Comparison of ENCODE assay signal across 11 cellular contexts in genomic region chr11:110366234-110366633, GRCh38.
DNase-seq lines count a peak whose midpoint lies in the region; ATAC-seq, FAIRE-seq and TF ChIP-seq lines count a peak whose summit lies in the region.
"Had no signal": no experiment of that assay in that cellular context is flagged by ENCODE, and none has a peak within 500 bp of the region (broad histone marks: within the 10 kb centered on the region; RNA-seq: fewer than 3 reads in every experiment).

No MANE protein-coding gene starts in this region.

- H3K9me3 Mint-ChIP-seq in H9: peaks cover 2 to 3% of the 10 kb centered on the region in 2 experiments; a peak in 3 of 5 replicates
- H3K9me3 Mint-ChIP-seq: stimulated activated naive CD8-positive, alpha-beta T cell treated with anti-CD3 and anti-CD28 coated beads, Interleukin-15, amount 100 ng/mL, for 72 hours had no signal

- H3K36me3 Mint-ChIP-seq in H9 (ENCODE audit: insufficient read depth in 1 of 3, low read depth in 3 of 3): peaks cover 0 to 3% (median 2%) of the 10 kb centered on the region in 3 experiments; a peak in 1 of 7 replicates

- H3K27me3 ChIP-seq in H9 (ENCODE audit: insufficient read depth, low read length): no peaks in the 10 kb centered on the region
- H3K27me3 ChIP-seq in pancreas: no peaks in the 10 kb centered on the region

- peak overlapping the region in 2 of 3 experiments; percentile 28 to 79; a peak in 1 of 7 replicates for H3K27ac Mint-ChIP-seq in H9
- H3K27ac Mint-ChIP-seq: stimulated activated naive CD8-positive, alpha-beta T cell treated with anti-CD3 and anti-CD28 coated beads, Interleukin-15, amount 100 ng/mL, for 72 hours had no signal

- no peaks in the 10 kb centered on the region for H3K36me3 ChIP-seq in pancreas

- ATAC-seq in pancreas (peak; percentile 74 to 80 (median 76)), HG03196 (IDR thresholded peaks at IDR 0.05; ENCODE audit: unreplicated experiment) (no peak)
- ATAC-seq: stimulated activated naive CD8-positive, alpha-beta T cell treated with anti-CD3 and anti-CD28 coated beads, Interleukin-15, amount 100 ng/mL, for 72 hours had no signal

- H3K4me3 Mint-ChIP-seq in H9: no peak overlapping the region
- H3K4me3 Mint-ChIP-seq: stimulated activated naive CD8-positive, alpha-beta T cell treated with anti-CD3 and anti-CD28 coated beads, Interleukin-15, amount 100 ng/mL, for 72 hours had no signal

- H3K9me3 ChIP-seq in H9 (ENCODE audit: control insufficient read depth, low read depth, low read length) (no peaks in the 10 kb centered on the region), pancreas (no peaks in the 10 kb centered on the region)

- no peaks in the 10 kb centered on the region for H3K79me2 ChIP-seq in H9 (ENCODE audit: insufficient read depth, low read length)

- no CpG with 5 or more reads among the region's 5 CpGs for WGBS in H9 (ENCODE audit: extremely low coverage, insufficient read length, low lambda C conversion rate)
- 24 to 31% methylated on average over 5 of the region's 5 CpGs for WGBS in pancreas, 2 donors

- no peak overlapping the region for H2AFZ ChIP-seq in H9 (ENCODE audit: low read length)

- H3K23ac ChIP-seq in H9 (ENCODE audit: insufficient read length, low read depth, low read length): no peak overlapping the region

- H3K9ac ChIP-seq in H9 (ENCODE audit: extremely low read depth, insufficient read length, low read length): no peak overlapping the region

- H4K8ac ChIP-seq in H9 (replicated peaks; ENCODE audit: insufficient read length, low read depth, low read length): no peak overlapping the region

- no peak overlapping the region for H4K91ac ChIP-seq in H9 (ENCODE audit: insufficient read length, low read depth, low read length)

- H3K4me3 ChIP-seq in epithelial cell of esophagus (ENCODE audit: low read length) (no peak overlapping the region), pancreas (no peak overlapping the region)

- no peak overlapping the region for H3K56ac ChIP-seq in H9 (ENCODE audit: insufficient read length, low read depth, low read length)

- peaks cover 2% of the 10 kb centered on the region; the same call in 1 of the 2 replicates for H3K4me1 ChIP-seq in H9 (ENCODE audit: insufficient read depth, low read length)
- H3K4me1 ChIP-seq in pancreas: peaks cover 0 to 10% (median 7%) of the 10 kb centered on the region in 3 donors

- no peaks in the 10 kb centered on the region for H3K23me2 ChIP-seq in H9 (ENCODE audit: insufficient read length, low read depth, low read length, poor library complexity, severe bottlenecking)

- no peaks in the 10 kb centered on the region for H3K27me3 Mint-ChIP-seq in H9 (ENCODE audit: low read depth)

- H4K20me1 ChIP-seq in H9 (ENCODE audit: control insufficient read depth, insufficient read depth, insufficient read length): no peaks in the 10 kb centered on the region

- no peak overlapping the region for H3K27ac ChIP-seq in H9 (ENCODE audit: insufficient read length, low read depth, low read length)
- peak overlapping the region in 1 of 4 donors; percentile 27 for H3K27ac ChIP-seq in pancreas

- H3K4ac ChIP-seq in H9 (ENCODE audit: low read depth, low read length): no peak overlapping the region

- no peak overlapping the region for H4K5ac ChIP-seq in H9 (ENCODE audit: insufficient read length, low read depth, low read length)

- peaks cover 11 to 16% of the 10 kb centered on the region in 2 experiments for H3K4me1 Mint-ChIP-seq in H9

- no peak overlapping the region for H2BK20ac ChIP-seq in H9 (ENCODE audit: low read depth, low read length, poor library complexity, severe bottlenecking)

- no peak for FAIRE-seq in pancreas (lab: Jason Lieb, UNC)
- FAIRE-seq: islet of Langerhans had no signal

- H3K79me1 ChIP-seq in H9 (ENCODE audit: insufficient read depth, low read depth, low read length, poor library complexity, severe bottlenecking): no peaks in the 10 kb centered on the region

- no peak overlapping the region for H3K14ac ChIP-seq in H9 (ENCODE audit: insufficient read depth, low read length)

- intact Hi-C loops in pancreas (cut with DNase I): loop anchor here in 2 of 3 donors (5.0 kb wide), 1 partner anchor 169 kb away; no protein-coding TSS in a partner anchor

- H3T11ph ChIP-seq in H9 (ENCODE audit: low read length): no peak overlapping the region

- H2BK12ac ChIP-seq in H9 (ENCODE audit: insufficient read length, low read depth, low read length): no peak overlapping the region

- H2BK15ac ChIP-seq in H9 (ENCODE audit: low read depth, low read length): no peak overlapping the region

- DNase-seq in H9 (no peak), NCI-H226 (peak; percentile 13), epithelial cell of esophagus (ENCODE audit: low read depth) (peak; percentile 72), pancreas (peak; percentile 44 to 76 (median 68)), globus pallidus (ENCODE audit: low spot score) (no peak), foreskin melanocyte (no peak), MV-4-11 (lab: John Stamatoyannopoulos, UW) (no peak)
- DNase-seq: effector CD4-positive, alpha-beta T cell; stimulated activated naive CD8-positive, alpha-beta T cell treated with anti-CD3 and anti-CD28 coated beads, Interleukin-15, amount 100 ng/mL, for 72 hours had no signal

- H3K18ac ChIP-seq in H9 (ENCODE audit: insufficient read length, low read depth, low read length): no peak overlapping the region

- H2BK120ac ChIP-seq in H9 (ENCODE audit: low read depth, low read length, poor library complexity, severe bottlenecking): no peak overlapping the region

- H2AK5ac ChIP-seq in H9 (ENCODE audit: insufficient read length, low read length): no peak overlapping the region

- no peak for TF ChIP-seq CTCF in H9 (conservative IDR thresholded peaks at IDR 0.05)
- TF ChIP-seq CTCF in epithelial cell of esophagus (IDR thresholded peaks at IDR 0.05; ENCODE audit: insufficient read depth, low read depth, low read length, missing control alignments): no peak
- no peak for TF ChIP-seq CTCF in pancreas (IDR thresholded peaks at IDR 0.05)

- H2BK5ac ChIP-seq in H9 (ENCODE audit: insufficient read length, low read length): no peak overlapping the region

- H3K4me2 ChIP-seq in H9 (ENCODE audit: insufficient read depth, insufficient read length, low read length): no peak overlapping the region

Comparison
In these comparisons a context has a peak if more than half of its experiments do, and no peak if none do; other contexts are left out.
1. DNase-seq: peak in NCI-H226 (single experiment), epithelial cell of esophagus (single experiment) and pancreas (6 of 6); none in H9 (single experiment), globus pallidus (single experiment), foreskin melanocyte (single experiment) and MV-4-11 (single experiment).